ENCODE assay signal across 17 cellular contexts in genomic region chr6:49001856-49002255, GRCh38.
DNase-seq lines count a peak whose midpoint lies in the region; ATAC-seq, FAIRE-seq and TF ChIP-seq lines count a peak whose summit lies in the region.
"Had no signal": no experiment of that assay in that cellular context is flagged by ENCODE, and none has a peak within 500 bp of the region (broad histone marks: within the 10 kb centered on the region; RNA-seq: fewer than 3 reads in every experiment).

No MANE protein-coding gene starts in this region.

- DNase-seq in A549 (ENCODE audit: low read depth in 1 of 2, low spot score in 1 of 2) (peak in 1 of 2 experiments; percentile 21), HCT116 (ENCODE audit: low read depth, low spot score) (no peak), bronchial epithelial cell (ENCODE audit: low read depth) (peak; percentile 31), inferior parietal cortex (ENCODE audit: extremely low spot score) (peak; percentile 53), COLO829 (ENCODE audit: low spot score) (no peak), NCI-H2029 (lab: John Stamatoyannopoulos, UW) (no peak), body of pancreas (no peak), activated T-cell treated with anti-CD3 and anti-CD28 coated beads for 4 hours (no peak)
- DNase-seq: activated effector memory CD4-positive, alpha-beta T cell treated with Interleukin-2 at 50 U/mL for 16 hours; foreskin melanocyte; NCI-H1048; sigmoid colon; SK-N-SH; stimulated activated CD4-positive, alpha-beta T cell treated with anti-CD3 and anti-CD28 coated beads, Interleukin-4, amount 100 ng/mL, for 4 hours; transverse colon had no signal

- no peak for TF ChIP-seq EP300 in A549 (IDR thresholded peaks at IDR 0.05)

- H3K79me2 ChIP-seq in HCT116 (ENCODE audit: insufficient read depth, low read length): no peaks in the 10 kb centered on the region

- peak overlapping the region; percentile 62 for H2AFZ ChIP-seq in HCT116 (ENCODE audit: low read depth, low read length, poor library complexity, severe bottlenecking)

- no peak overlapping the region for H3K9ac ChIP-seq in HCT116 (ENCODE audit: low read length)
- H3K9ac ChIP-seq: SK-N-SH had no signal

- peaks cover 18% of the 10 kb centered on the region for H3K4me1 ChIP-seq in A549
- peaks cover 0 to 8% of the 10 kb centered on the region in 2 experiments; a peak in 1 of 4 replicates for H3K4me1 ChIP-seq in HCT116 (ENCODE audit: control insufficient read depth in 1 of 2, insufficient read depth in 2 of 2, low read length in 2 of 2)
- H3K4me1 ChIP-seq in body of pancreas: no peaks in the 10 kb centered on the region
- H3K4me1 ChIP-seq: transverse colon had no signal

- H4K20me1 ChIP-seq in HCT116 (ENCODE audit: insufficient read depth): no peaks in the 10 kb centered on the region

- intact Hi-C loops in HCT116 (cut with micrococcal nuclease) (no loop called here), body of pancreas (cut with DNase I) (no loop called here)

- TF ChIP-seq RAD21 in A549 (conservative IDR thresholded peaks at IDR 0.05 in 1 of 2, IDR thresholded peaks at IDR 0.05 in 1 of 2) (no peak), HCT116 (IDR thresholded peaks at IDR 0.05; ENCODE audit: low read depth) (no peak)

- POLR2A ChIA-PET in A549 (lab: Yijun Ruan, JAX) (no interaction called here), HCT116 (lab: Charles Lee) (no interaction called here)

- CTCF ChIA-PET in A549 (lab: Yijun Ruan, JAX) (no interaction called here), HCT116 (lab: Charles Lee) (no interaction called here)

- H3K9me2 ChIP-seq in HCT116 (ENCODE audit: insufficient read depth): no peaks in the 10 kb centered on the region
- H3K9me2 ChIP-seq: SK-N-SH had no signal

- H3K9me3 ChIP-seq in A549: no peaks in the 10 kb centered on the region
- no peaks in the 10 kb centered on the region for H3K9me3 ChIP-seq in HCT116 (ENCODE audit: control insufficient read depth in 1 of 2, insufficient read depth in 1 of 2, low read depth in 1 of 2, low read length in 2 of 2)
- H3K9me3 ChIP-seq in body of pancreas: no peaks in the 10 kb centered on the region
- H3K9me3 ChIP-seq: sigmoid colon, SK-N-SH, transverse colon had no signal

- peak; percentile 45 to 62; a peak in 3 of 6 replicates for ATAC-seq in A549
- ATAC-seq in HCT116: no peak
- ATAC-seq in body of pancreas: no peak

- TF ChIP-seq POLR2A in A549 (IDR thresholded peaks at IDR 0.05; ENCODE audit: low read length) (no peak), HCT116 (IDR thresholded peaks at IDR 0.05; ENCODE audit: borderline replicate concordance, extremely low read depth, insufficient read depth, insufficient read length) (no peak), body of pancreas (IDR thresholded peaks at IDR 0.05) (no peak)

- TF ChIP-seq CTCF in A549 (IDR thresholded peaks at IDR 0.05) (no peak), HCT116 (IDR thresholded peaks at IDR 0.05 in 2 of 3, conservative IDR thresholded peaks at IDR 0.05 in 1 of 3; ENCODE audit: borderline replicate concordance in 1 of 3, insufficient read depth in 1 of 3, low read depth in 2 of 3, low read length in 2 of 3) (no peak), bronchial epithelial cell (IDR thresholded peaks at IDR 0.05; ENCODE audit: insufficient read depth, low read length, severe bottlenecking) (no peak), body of pancreas (IDR thresholded peaks at IDR 0.05) (no peak)

- FAIRE-seq in A549 (lab: Jason Lieb, UNC) (no peak), bronchial epithelial cell (lab: Jason Lieb, UNC) (no peak)
- FAIRE-seq: D721Med, H1 had no signal

- no peak overlapping the region for H3K4me3 ChIP-seq in A549
- H3K4me3 ChIP-seq in HCT116 (replicated peaks in 1 of 2; ENCODE audit: low read depth in 1 of 2, low read length in 2 of 2): no peak overlapping the region
- H3K4me3 ChIP-seq in bronchial epithelial cell (ENCODE audit: low read depth, low read length): no peak overlapping the region
- no peak overlapping the region for H3K4me3 ChIP-seq in body of pancreas
- H3K4me3 ChIP-seq: sigmoid colon, transverse colon had no signal

- no peaks in the 10 kb centered on the region for H3K27me3 ChIP-seq in HCT116 (ENCODE audit: insufficient read depth, low read length)
- no peaks in the 10 kb centered on the region for H3K27me3 ChIP-seq in bronchial epithelial cell (ENCODE audit: control insufficient read depth, insufficient read depth, low read length)
- no peaks in the 10 kb centered on the region for H3K27me3 ChIP-seq in body of pancreas
- H3K27me3 ChIP-seq: sigmoid colon, transverse colon had no signal

- H3K4me2 ChIP-seq in A549 (0 out of 3 replicates have a peak overlapping the region, but pooled peaks have one; percentile 46), HCT116 (ENCODE audit: low read length) (no peak overlapping the region)
- H3K4me2 ChIP-seq: SK-N-SH had no signal

- H3K36me3 ChIP-seq in HCT116 (ENCODE audit: control insufficient read depth in 1 of 2, insufficient read depth in 2 of 2, low read length in 2 of 2): no peaks in the 10 kb centered on the region
- no peaks in the 10 kb centered on the region for H3K36me3 ChIP-seq in bronchial epithelial cell (ENCODE audit: control insufficient read depth, insufficient read depth, low read length)
- H3K36me3 ChIP-seq in body of pancreas (replicated peaks in 1 of 2; ENCODE audit: insufficient read depth in 1 of 2, low read depth in 2 of 2): no peaks in the 10 kb centered on the region
- H3K36me3 ChIP-seq: sigmoid colon, transverse colon had no signal

- RAD21 ChIA-PET in HCT116 (lab: Charles Lee; ENCODE audit: low non-redundant PET in 1 of 2, low total read pairs in 2 of 2, uncharacterized antibody in 2 of 2, unreplicated experiment in 2 of 2): no interaction called here

- H3K27ac ChIP-seq in A549 (no peak overlapping the region), HCT116 (ENCODE audit: low read depth, low read length) (no peak overlapping the region), body of pancreas (no peak overlapping the region)
- H3K27ac ChIP-seq: sigmoid colon, transverse colon had no signal

- no TSS peak for BruUV-seq in HCT116 (replicated peaks; lab: Mats Ljungman, UMichigan)

TF ChIP-seq in A549, 52 proteins besides CTCF, POLR2A, EP300 and RAD21:
- TF ChIP-seq ELK1 (IDR thresholded peaks at IDR 0.05; ENCODE audit: low read depth, low read length) (no peak), TFCP2L1 (CRISPR knock-in tag; IDR thresholded peaks at IDR 0.05) (no peak), CEBPB (IDR thresholded peaks at IDR 0.05) (no peak)

TF ChIP-seq in HCT116, 20 proteins besides CTCF, POLR2A, EP300 and RAD21:
- no peak for TF ChIP-seq SRF (IDR thresholded peaks at IDR 0.05; ENCODE audit: low read depth)
- no peak for TF ChIP-seq ZFX (IDR thresholded peaks at IDR 0.05)
- TF ChIP-seq SP1 (IDR thresholded peaks at IDR 0.05; ENCODE audit: low read depth): peak; percentile 31; the same call in 1 of the 2 replicates
- peak; percentile 26; the same call in 1 of the 2 replicates for TF ChIP-seq JUND (IDR thresholded peaks at IDR 0.05)
- TF ChIP-seq TCF7L2 (IDR thresholded peaks at IDR 0.05; ENCODE audit: borderline replicate concordance, extremely low read depth, insufficient read depth, insufficient read length): no peak
- TF ChIP-seq FOSL1 (IDR thresholded peaks at IDR 0.05; ENCODE audit: low read depth): peak; percentile 12; the same call in 1 of the 2 replicates
- TF ChIP-seq, protein P1, sequence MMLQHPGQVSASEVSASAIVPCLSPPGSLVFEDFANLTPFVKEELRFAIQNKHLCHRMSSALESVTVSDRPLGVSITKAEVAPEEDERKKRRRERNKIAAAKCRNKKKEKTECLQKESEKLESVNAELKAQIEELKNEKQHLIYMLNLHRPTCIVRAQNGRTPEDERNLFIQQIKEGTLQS (IDR thresholded peaks at IDR 0.05): no peak

Comparison
In these comparisons a context has a peak if more than half of its experiments do, and no peak if none do; other contexts are left out.
1. ATAC-seq: peak in A549 (2 of 2); none in HCT116 (single experiment) and body of pancreas (single experiment).
2. DNase-seq: peak in bronchial epithelial cell (single experiment) and inferior parietal cortex (single experiment); none in HCT116 (single experiment), COLO829 (single experiment), NCI-H2029 (single experiment), body of pancreas (0 of 4) and activated T-cell treated with anti-CD3 and anti-CD28 coated beads for 4 hours (single experiment).